Comparison of ENCODE assay signal across 22 cellular contexts in the genomic region with DNA sequence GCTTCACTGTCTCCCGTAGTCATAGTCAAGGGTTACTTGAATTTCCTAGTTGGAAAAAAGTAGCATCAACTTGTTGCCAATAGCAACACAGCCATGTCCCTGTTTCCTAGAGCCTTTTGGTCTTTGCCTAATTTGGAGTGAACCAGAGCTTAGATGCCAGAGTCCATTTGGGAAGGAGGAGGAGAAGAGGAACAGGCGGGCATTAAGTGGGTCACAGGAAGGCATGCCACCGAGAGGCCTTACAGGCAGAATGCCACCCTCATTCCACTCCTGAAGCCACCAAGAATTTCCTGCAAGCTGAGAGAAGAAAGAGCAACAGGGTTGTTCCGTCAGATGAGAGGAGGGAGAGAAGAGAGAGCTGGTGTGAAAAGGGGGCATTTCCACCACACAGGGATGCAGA.
"Had no signal": no experiment of that assay in that cellular context is flagged by ENCODE, and none has a peak within 500 bp of the region (broad histone marks: within the 10 kb centered on the region; RNA-seq: fewer than 3 reads in every experiment).

No MANE protein-coding gene starts in this region.

- H3K4me2 ChIP-seq: PC-9 had no signal

- H2AFZ ChIP-seq: PC-9 had no signal

- H3K4me3 Mint-ChIP-seq: activated B cell treated with CpG ODN at 0.5 μM for 24 hours; activated CD4-positive, alpha-beta T cell treated with anti-CD3 and anti-CD28 coated beads, Interleukin-2, amount 10 ng/mL, durations not matched to agents 24 days and 14 days; activated CD8-positive, alpha-beta memory T cell treated with anti-CD3 and anti-CD28 coated beads, Interleukin-2, amount 10 ng/mL, durations not matched to agents 7 days and 5 days; activated naive CD8-positive, alpha-beta T cell; activated T-cell treated with anti-CD3 and anti-CD28 coated beads, Interleukin-2, amount 50 U/mL, for 24 hours; activated T-helper 1 cell treated with anti-CD3 and anti-CD28 coated beads, Interleukin-12 subunit alpha, Interleukin-12 subunit beta, Interleukin-2, Interleukin-4 antibody, amounts not matched to agents 30 ng/mL and 10 ng/mL and 1 ng/mL, durations not matched to agents 14 hours and 24 hours and 36 hours; T-helper 17 cell had no signal

- DNase-seq: activated B cell treated with CpG ODN at 0.5 μM for 24 hours; activated CD4-positive, alpha-beta T cell treated with anti-CD3 and anti-CD28 coated beads for 1 hour; activated CD4-positive, alpha-beta T cell treated with anti-CD3 and anti-CD28 coated beads, Interleukin-2, amount 10 ng/mL, durations not matched to agents 24 days and 14 days; activated CD4-positive, alpha-beta T cell treated with anti-CD3 and anti-CD28 coated beads, Interleukin-2, amount 50 U/mL, for 48 hours; activated CD8-positive, alpha-beta memory T cell treated with anti-CD3 and anti-CD28 coated beads, Interleukin-2, amount 10 ng/mL, durations not matched to agents 7 days and 5 days; activated effector memory CD4-positive, alpha-beta T cell treated with Interleukin-2 at 50 U/mL for 16 hours; activated naive CD4-positive, alpha-beta T cell; activated T-cell treated with anti-CD3 and anti-CD28 coated beads, Interleukin-2, amount 50 U/mL, for 24 hours; central memory CD4-positive, alpha-beta T cell; Karpas-422; MM.1S; NCI-H1105 treated with DMSO at 0.1 percent for 48 hours; NCI-H146; NCI-H1930; NCI-H2107; NCI-H446; PC-9; SIG-M5; T-helper 17 cell; T-helper 9 cell had no signal

- H3K36me3 Mint-ChIP-seq: activated CD8-positive, alpha-beta memory T cell treated with anti-CD3 and anti-CD28 coated beads, Interleukin-2, amount 10 ng/mL, durations not matched to agents 7 days and 5 days; activated naive CD8-positive, alpha-beta T cell had no signal

- ATAC-seq: activated CD8-positive, alpha-beta memory T cell treated with anti-CD3 and anti-CD28 coated beads, Interleukin-2, amount 10 ng/mL, durations not matched to agents 7 days and 5 days; T-helper 17 cell had no signal

- H3K27ac ChIP-seq: PC-9 had no signal

- H3K9me3 Mint-ChIP-seq: activated B cell treated with CpG ODN at 0.5 μM for 24 hours; activated CD4-positive, alpha-beta T cell treated with anti-CD3 and anti-CD28 coated beads, Interleukin-2, amount 10 ng/mL, durations not matched to agents 24 days and 14 days; activated T-cell treated with anti-CD3 and anti-CD28 coated beads, Interleukin-2, amount 50 U/mL, for 24 hours; activated T-helper 1 cell treated with anti-CD3 and anti-CD28 coated beads, Interleukin-12 subunit alpha, Interleukin-12 subunit beta, Interleukin-2, Interleukin-4 antibody, amounts not matched to agents 30 ng/mL and 10 ng/mL and 1 ng/mL, durations not matched to agents 14 hours and 24 hours and 36 hours had no signal

- H3K4me3 ChIP-seq: PC-9 had no signal

- H3K27ac Mint-ChIP-seq: activated B cell treated with CpG ODN at 0.5 μM for 24 hours; activated CD4-positive, alpha-beta T cell treated with anti-CD3 and anti-CD28 coated beads, Interleukin-2, amount 10 ng/mL, durations not matched to agents 24 days and 14 days; activated CD8-positive, alpha-beta memory T cell treated with anti-CD3 and anti-CD28 coated beads, Interleukin-2, amount 10 ng/mL, durations not matched to agents 7 days and 5 days; activated naive CD8-positive, alpha-beta T cell; activated T-cell treated with anti-CD3 and anti-CD28 coated beads, Interleukin-2, amount 50 U/mL, for 24 hours; activated T-helper 1 cell treated with anti-CD3 and anti-CD28 coated beads, Interleukin-12 subunit alpha, Interleukin-12 subunit beta, Interleukin-2, Interleukin-4 antibody, amounts not matched to agents 30 ng/mL and 10 ng/mL and 1 ng/mL, durations not matched to agents 14 hours and 24 hours and 36 hours; T-helper 17 cell had no signal
